In the genomic region with DNA sequence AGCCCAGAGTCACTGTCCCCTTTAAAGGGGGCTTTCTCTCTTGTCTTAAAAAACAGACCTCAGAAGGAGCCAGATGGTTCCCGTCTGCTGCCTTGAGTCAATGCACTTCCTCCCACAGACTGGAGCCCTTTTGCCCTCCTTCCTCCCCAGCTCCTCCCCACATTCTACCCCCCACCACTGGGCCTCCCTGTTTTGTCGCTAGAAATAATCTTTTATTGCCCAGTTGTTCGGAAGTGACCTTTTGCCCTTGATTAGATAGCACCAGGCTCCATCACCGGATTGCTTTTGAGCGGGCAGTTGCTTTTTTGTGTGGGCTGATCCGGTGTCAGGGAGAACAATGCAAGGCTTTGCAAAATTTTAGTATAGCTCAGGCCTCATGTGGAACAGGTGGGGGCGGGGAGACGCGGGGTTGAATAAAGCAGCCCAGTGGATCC, we compare ENCODE assay signal across 8 cellular contexts. TPM values are rescaled to one million over a fixed set of nuclear protein-coding genes. Genes with fewer than 3 reads are reported as not detected.
DNase-seq lines count a peak whose midpoint lies in the region; ATAC-seq and TF ChIP-seq lines count a peak whose summit lies in the region.

No MANE protein-coding gene starts in this region.

- H3F3A ChIP-seq in PC-9 (ENCODE audit: insufficient read depth, low read depth): 0 out of 2 replicates have a peak, but pooled peaks cover under 1% of the 10 kb centered on the region

- H3K9me3 ChIP-seq in SJCRH30 (replicated peaks) (no peaks in the 10 kb centered on the region), mucosa of rectum (ENCODE audit: control insufficient read depth in 2 of 2, low read length in 2 of 2) (no peaks in the 10 kb centered on the region), PC-9 (ENCODE audit: insufficient read depth, low read depth) (0 out of 2 replicates have a peak, but pooled peaks cover 4% of the 10 kb centered on the region)

- no peaks in the 10 kb centered on the region for H3K9me2 ChIP-seq in PC-9 (ENCODE audit: insufficient read depth)

- H3K4me3 ChIP-seq in SJCRH30: peak overlapping the region; percentile 41
- peak overlapping the region; percentile 31 to 57 for H3K4me3 ChIP-seq in mucosa of rectum (ENCODE audit: low read length in 2 of 2)
- no peak overlapping the region for H3K4me3 ChIP-seq in PC-9

- no TSS peak for BruUV-seq in PC-9 (replicated peaks; lab: Mats Ljungman, UMichigan)

- H3K4me1 ChIP-seq in SJCRH30 (peaks cover 20% of the 10 kb centered on the region), mucosa of rectum (ENCODE audit: control insufficient read depth in 2 of 2, insufficient read depth in 2 of 2, low read length in 2 of 2) (peaks cover 8 to 9% of the 10 kb centered on the region in 2 donors), PC-9 (replicated peaks; ENCODE audit: insufficient read depth) (peaks cover 6% of the 10 kb centered on the region; the same call in 1 of the 2 replicates)

- H3K36me3 ChIP-seq in SJCRH30 (no peaks in the 10 kb centered on the region), mucosa of rectum (ENCODE audit: control insufficient read depth in 2 of 2, insufficient read depth in 2 of 2, low read length in 2 of 2) (no peaks in the 10 kb centered on the region), PC-9 (ENCODE audit: low read depth) (no peaks in the 10 kb centered on the region)

- no peak overlapping the region for H2AFZ ChIP-seq in PC-9

- peak in 9 of 14 donors; percentile 2 to 66 (median 37) for DNase-seq in C1 segment of cervical spinal cord (lab: John Stamatoyannopoulos, UW)
- peak; percentile 86 to 94 for DNase-seq in SJCRH30
- peak; percentile 15 to 67 for DNase-seq in dermis microvascular lymphatic vessel endothelial cell (ENCODE audit: low read depth in 2 of 2)
- no peak for DNase-seq in PC-9
- no peak for DNase-seq in amniotic stem cell (lab: John Stamatoyannopoulos, UW)

- TF ChIP-seq CTCF in PC-9 (conservative IDR thresholded peaks at IDR 0.05): no peak

- peak; percentile 87 for ATAC-seq in GM19043 (IDR thresholded peaks at IDR 0.05; ENCODE audit: low read depth, unreplicated experiment)
- peak; percentile 84 for ATAC-seq in HG03139 (IDR thresholded peaks at IDR 0.05; ENCODE audit: unreplicated experiment)

- POLR2A ChIA-PET in PC-9 (lab: Charles Lee; ENCODE audit: unreplicated experiment): interaction anchor here (0.7 kb wide), 1 partner anchor 10 kb away, joined by 4 read pairs; no protein-coding TSS in a partner anchor

- H3K27me3 ChIP-seq in SJCRH30 (no peaks in the 10 kb centered on the region), mucosa of rectum (ENCODE audit: control insufficient read depth in 2 of 2, insufficient read depth in 2 of 2, low read length in 2 of 2) (no peaks in the 10 kb centered on the region), PC-9 (ENCODE audit: insufficient read depth, low read depth) (no peaks in the 10 kb centered on the region)

- peak overlapping the region; percentile 67 for H3K27ac ChIP-seq in SJCRH30
- H3K27ac ChIP-seq in mucosa of rectum (ENCODE audit: low read depth in 2 of 2, low read length in 2 of 2): peak overlapping the region in 1 of 2 donors; percentile 52
- no peak overlapping the region for H3K27ac ChIP-seq in PC-9

- intact Hi-C loops in PC-9 (cut with micrococcal nuclease; ENCODE audit: unreplicated experiment): no loop called here

- no peak overlapping the region for H3K9ac ChIP-seq in mucosa of rectum (ENCODE audit: low read depth in 1 of 2, low read length in 2 of 2)

- H3K4me2 ChIP-seq in PC-9: no peak overlapping the region

- no peaks in the 10 kb centered on the region for H4K20me1 ChIP-seq in PC-9 (ENCODE audit: insufficient read depth)

- CTCF ChIA-PET in PC-9 (lab: Charles Lee): no interaction called here

- H3K79me2 ChIP-seq in PC-9 (ENCODE audit: low read depth): no peaks in the 10 kb centered on the region

RNA-seq across cellular contexts. Expression of gene SPRY1, which starts 47.7 kb away (rescaled TPM):
- 38.5 and 42.6 TPM in 2 replicates for total RNA-seq in SJCRH30 (2014; rRNA removed; shearing (Covaris generic))
- total RNA-seq in dermis microvascular lymphatic vessel endothelial cell (20.4 and 29.7 TPM in 2 replicates), PC-9 (2021) (13.1 and 18.3 TPM in 2 replicates)

Comparison
In these comparisons a context has a peak if more than half of its experiments do, and no peak if none do; other contexts are left out.
1. DNase-seq: peak in C1 segment of cervical spinal cord (9 of 14), SJCRH30 (2 of 2) and dermis microvascular lymphatic vessel endothelial cell (2 of 2); none in PC-9 (0 of 2) and amniotic stem cell (single experiment).